In the genomic region with DNA sequence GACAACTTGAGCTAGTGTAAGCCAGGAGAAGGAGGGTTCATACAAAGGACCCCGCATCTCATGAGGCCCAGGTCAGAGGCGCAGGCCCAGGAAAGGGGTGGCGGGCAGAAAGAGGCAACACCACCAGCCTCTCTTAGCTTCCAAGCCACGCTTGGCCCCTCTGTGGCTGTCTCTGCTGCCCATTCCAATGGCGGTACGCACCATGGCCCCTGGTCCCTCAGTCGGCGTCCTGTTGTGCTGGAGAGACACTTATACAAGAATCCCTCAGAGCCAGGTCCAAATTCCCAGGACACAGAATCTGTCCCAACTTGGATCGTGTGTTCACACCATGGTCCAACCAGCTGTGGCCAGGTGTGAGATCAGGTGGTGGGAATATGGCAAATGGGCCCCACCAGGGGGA, we compare ENCODE assay signal across 15 cellular contexts.
DNase-seq lines count a peak whose midpoint lies in the region; ATAC-seq, FAIRE-seq and TF ChIP-seq lines count a peak whose summit lies in the region.
"Had no signal": no experiment of that assay in that cellular context is flagged by ENCODE, and none has a peak within 500 bp of the region (broad histone marks: within the 10 kb centered on the region; RNA-seq: fewer than 3 reads in every experiment).

No MANE protein-coding gene starts in this region.

- H3K27ac ChIP-seq in astrocyte (ENCODE audit: low read depth, low read length) = peak overlapping the region; percentile 2
- H3K27ac ChIP-seq in mesenchymal stem cell (ENCODE audit: low read length, poor library complexity, severe bottlenecking) = no peak overlapping the region
- H3K27ac ChIP-seq in upper lobe of right lung = no peak overlapping the region
- H3K27ac ChIP-seq: GM23248 had no signal

- no peak overlapping the region for H4K8ac ChIP-seq in mesenchymal stem cell (ENCODE audit: low read length)

- H2BK120ac ChIP-seq in mesenchymal stem cell (ENCODE audit: low read depth, low read length) = no peak overlapping the region

- peak; percentile 82 for FAIRE-seq in HTR-8/SVneo (lab: Jason Lieb, UNC)
- FAIRE-seq in astrocyte (lab: Jason Lieb, UNC) = no peak
- FAIRE-seq: A204.1 had no signal

- no peak overlapping the region for H4K91ac ChIP-seq in mesenchymal stem cell (ENCODE audit: low read length)

- peak overlapping the region; percentile 21 for H2BK15ac ChIP-seq in mesenchymal stem cell (ENCODE audit: low read depth, poor library complexity, severe bottlenecking)

- no peaks in the 10 kb centered on the region for H3K27me3 ChIP-seq in astrocyte (ENCODE audit: insufficient read depth, low read length)
- H3K27me3 ChIP-seq in mesenchymal stem cell (ENCODE audit: control insufficient read depth in 1 of 2, insufficient read depth in 1 of 2, low read length in 2 of 2) = peaks cover 0 to 2% of the 10 kb centered on the region in 2 experiments
- H3K27me3 ChIP-seq in upper lobe of right lung = no peaks in the 10 kb centered on the region
- no peaks in the 10 kb centered on the region for H3K27me3 ChIP-seq in MG63

- H3K4me3 Mint-ChIP-seq in astrocyte (ENCODE audit: unreplicated experiment) = no peak overlapping the region
- H3K4me3 Mint-ChIP-seq in activated T-helper 1 cell treated with anti-CD3 and anti-CD28 coated beads, Interleukin-12 subunit alpha, Interleukin-12 subunit beta, Interleukin-2, Interleukin-4 antibody, amounts not matched to agents 30 ng/mL and 10 ng/mL and 1 ng/mL, durations not matched to agents 14 hours and 24 hours and 36 hours = no peak overlapping the region
- H3K4me3 Mint-ChIP-seq: B cell, CD14-positive monocyte, IgD-negative memory B cell had no signal

- no peak for ATAC-seq in upper lobe of right lung

- no peak overlapping the region for H2AFZ ChIP-seq in astrocyte (ENCODE audit: low read depth, low read length)
- no peak overlapping the region for H2AFZ ChIP-seq in mesenchymal stem cell (ENCODE audit: low read depth, low read length)
- H2AFZ ChIP-seq: GM23248 had no signal

- peaks cover 20% of the 10 kb centered on the region for H3K4me1 Mint-ChIP-seq in astrocyte (ENCODE audit: low read depth, unreplicated experiment)
- H3K4me1 Mint-ChIP-seq in activated T-helper 1 cell treated with anti-CD3 and anti-CD28 coated beads, Interleukin-12 subunit alpha, Interleukin-12 subunit beta, Interleukin-2, Interleukin-4 antibody, amounts not matched to agents 30 ng/mL and 10 ng/mL and 1 ng/mL, durations not matched to agents 14 hours and 24 hours and 36 hours (ENCODE audit: low read depth) = peaks cover 5% of the 10 kb centered on the region

- H3K4me3 ChIP-seq in astrocyte (ENCODE audit: insufficient read depth, low read depth, low read length) = no peak overlapping the region
- no peak overlapping the region for H3K4me3 ChIP-seq in mesenchymal stem cell (ENCODE audit: insufficient read depth in 1 of 2, low read depth in 1 of 2, low read length in 2 of 2)
- no peak overlapping the region for H3K4me3 ChIP-seq in upper lobe of right lung
- H3K4me3 ChIP-seq in MG63 = no peak overlapping the region
- H3K4me3 ChIP-seq: GM23248 had no signal

- H3K36me3 ChIP-seq in astrocyte (ENCODE audit: insufficient read depth, low read length) (no peaks in the 10 kb centered on the region), mesenchymal stem cell (ENCODE audit: control insufficient read depth in 1 of 2, insufficient read depth in 2 of 2, low read depth in 1 of 2, low read length in 2 of 2) (no peaks in the 10 kb centered on the region), upper lobe of right lung (no peaks in the 10 kb centered on the region), MG63 (no peaks in the 10 kb centered on the region)

- H2AK5ac ChIP-seq in mesenchymal stem cell (ENCODE audit: low read length, severe bottlenecking) = no peak overlapping the region

- no peak overlapping the region for H3K4ac ChIP-seq in mesenchymal stem cell (ENCODE audit: low read depth in 1 of 2, low read length in 2 of 2)

- no peak overlapping the region for H3K4me2 ChIP-seq in astrocyte (ENCODE audit: low read length)
- H3K4me2 ChIP-seq in mesenchymal stem cell (ENCODE audit: low read length, poor library complexity, severe bottlenecking) = no peak overlapping the region

- H3K36me3 Mint-ChIP-seq in astrocyte (ENCODE audit: low read depth, unreplicated experiment) = peaks cover 2% of the 10 kb centered on the region
- H3K36me3 Mint-ChIP-seq in activated T-helper 1 cell treated with anti-CD3 and anti-CD28 coated beads, Interleukin-12 subunit alpha, Interleukin-12 subunit beta, Interleukin-2, Interleukin-4 antibody, amounts not matched to agents 30 ng/mL and 10 ng/mL and 1 ng/mL, durations not matched to agents 14 hours and 24 hours and 36 hours (ENCODE audit: low read depth) = no peaks in the 10 kb centered on the region
- H3K36me3 Mint-ChIP-seq: CD14-positive monocyte; CD8-positive, alpha-beta memory T cell had no signal

- H3K23ac ChIP-seq in mesenchymal stem cell (ENCODE audit: low read length in 2 of 2) = no peak overlapping the region

- H3K4me1 ChIP-seq in astrocyte (ENCODE audit: insufficient read depth, low read length) (peaks cover 8% of the 10 kb centered on the region), mesenchymal stem cell (ENCODE audit: control insufficient read depth, insufficient read depth, low read depth, low read length) (peaks cover 9% of the 10 kb centered on the region), upper lobe of right lung (no peaks in the 10 kb centered on the region)

- H3K9me3 Mint-ChIP-seq in astrocyte (ENCODE audit: unreplicated experiment) = peaks cover 1% of the 10 kb centered on the region
- no peaks in the 10 kb centered on the region for H3K9me3 Mint-ChIP-seq in activated T-helper 1 cell treated with anti-CD3 and anti-CD28 coated beads, Interleukin-12 subunit alpha, Interleukin-12 subunit beta, Interleukin-2, Interleukin-4 antibody, amounts not matched to agents 30 ng/mL and 10 ng/mL and 1 ng/mL, durations not matched to agents 14 hours and 24 hours and 36 hours
- H3K9me3 Mint-ChIP-seq: CD14-positive monocyte; CD8-positive, alpha-beta memory T cell had no signal

- no peak overlapping the region for H2BK5ac ChIP-seq in mesenchymal stem cell (ENCODE audit: low read depth, low read length, poor library complexity, severe bottlenecking)

- H3K79me2 ChIP-seq in astrocyte (ENCODE audit: insufficient read depth, low read length) = no peaks in the 10 kb centered on the region

- H3K9ac ChIP-seq in astrocyte (ENCODE audit: low read length) (no peak overlapping the region), mesenchymal stem cell (ENCODE audit: low read length) (no peak overlapping the region)
- H3K9ac ChIP-seq: GM23248 had no signal

- H3K18ac ChIP-seq in mesenchymal stem cell (ENCODE audit: low read depth in 1 of 2, low read length in 2 of 2) = no peak overlapping the region

- no peaks in the 10 kb centered on the region for H4K20me1 ChIP-seq in astrocyte (ENCODE audit: insufficient read depth, low read length)

- no peak overlapping the region for H3K27ac Mint-ChIP-seq in astrocyte (ENCODE audit: unreplicated experiment)
- H3K27ac Mint-ChIP-seq in activated T-helper 1 cell treated with anti-CD3 and anti-CD28 coated beads, Interleukin-12 subunit alpha, Interleukin-12 subunit beta, Interleukin-2, Interleukin-4 antibody, amounts not matched to agents 30 ng/mL and 10 ng/mL and 1 ng/mL, durations not matched to agents 14 hours and 24 hours and 36 hours = no peak overlapping the region
- H3K27ac Mint-ChIP-seq: B cell; CD14-positive monocyte; CD8-positive, alpha-beta memory T cell; IgD-negative memory B cell had no signal

- H3K9me3 ChIP-seq in astrocyte (ENCODE audit: insufficient read depth, low read depth, low read length) (no peaks in the 10 kb centered on the region), mesenchymal stem cell (ENCODE audit: control insufficient read depth, low read length) (no peaks in the 10 kb centered on the region), upper lobe of right lung (no peaks in the 10 kb centered on the region), MG63 (no peaks in the 10 kb centered on the region)

- H3K14ac ChIP-seq in mesenchymal stem cell (ENCODE audit: low read length in 2 of 2) = no peak overlapping the region

- no peak for TF ChIP-seq CTCF in astrocyte (IDR thresholded peaks at IDR 0.05; ENCODE audit: insufficient read depth, low read depth, low read length)
- no peak for TF ChIP-seq CTCF in upper lobe of right lung (IDR thresholded peaks at IDR 0.05)

- 94% methylated on average over 9 of the region's 9 CpGs for WGBS in mesenchymal stem cell

- DNase-seq in HTR-8/SVneo (ENCODE audit: insufficient read length, low spot score) (no peak), astrocyte (ENCODE audit: low read depth) (no peak), mesenchymal stem cell (no peak), upper lobe of right lung (peak; percentile 35), DMS79 (lab: John Stamatoyannopoulos, UW) (no peak), MG63 (no peak)
- no peak for DNase-seq in activated T-helper 1 cell treated with anti-CD3 and anti-CD28 coated beads, Interleukin-12 subunit alpha, Interleukin-12 subunit beta, Interleukin-2, Interleukin-4 antibody, amounts not matched to agents 30 ng/mL and 10 ng/mL and 1 ng/mL, durations not matched to agents 14 hours and 24 hours and 36 hours (ENCODE audit: low spot score)
- DNase-seq: CD8-positive, alpha-beta memory T cell; DMS53; GM23248; H7 had no signal

- no peak overlapping the region for H2BK12ac ChIP-seq in mesenchymal stem cell (ENCODE audit: low read length in 2 of 2)

- peaks cover 10% of the 10 kb centered on the region for H3K27me3 Mint-ChIP-seq in astrocyte (ENCODE audit: low read depth, unreplicated experiment)
- H3K27me3 Mint-ChIP-seq in activated T-helper 1 cell treated with anti-CD3 and anti-CD28 coated beads, Interleukin-12 subunit alpha, Interleukin-12 subunit beta, Interleukin-2, Interleukin-4 antibody, amounts not matched to agents 30 ng/mL and 10 ng/mL and 1 ng/mL, durations not matched to agents 14 hours and 24 hours and 36 hours (ENCODE audit: insufficient read depth) = peaks cover 1% of the 10 kb centered on the region
- H3K27me3 Mint-ChIP-seq: B cell; CD8-positive, alpha-beta memory T cell; IgD-negative memory B cell had no signal

- H3K79me1 ChIP-seq in mesenchymal stem cell (replicated peaks; ENCODE audit: low read length, poor library complexity, severe bottlenecking) = no peaks in the 10 kb centered on the region

- intact Hi-C loops in upper lobe of right lung (cut with DNase I) = no loop called here
- intact Hi-C loops in activated T-helper 1 cell treated with anti-CD3 and anti-CD28 coated beads, Interleukin-12 subunit alpha, Interleukin-12 subunit beta, Interleukin-2, Interleukin-4 antibody, amounts not matched to agents 30 ng/mL and 10 ng/mL and 1 ng/mL, durations not matched to agents 14 hours and 24 hours and 36 hours (cut with micrococcal nuclease) = no loop called here
